9 cellular contexts compared by ENCODE assay signal in the genomic region with DNA sequence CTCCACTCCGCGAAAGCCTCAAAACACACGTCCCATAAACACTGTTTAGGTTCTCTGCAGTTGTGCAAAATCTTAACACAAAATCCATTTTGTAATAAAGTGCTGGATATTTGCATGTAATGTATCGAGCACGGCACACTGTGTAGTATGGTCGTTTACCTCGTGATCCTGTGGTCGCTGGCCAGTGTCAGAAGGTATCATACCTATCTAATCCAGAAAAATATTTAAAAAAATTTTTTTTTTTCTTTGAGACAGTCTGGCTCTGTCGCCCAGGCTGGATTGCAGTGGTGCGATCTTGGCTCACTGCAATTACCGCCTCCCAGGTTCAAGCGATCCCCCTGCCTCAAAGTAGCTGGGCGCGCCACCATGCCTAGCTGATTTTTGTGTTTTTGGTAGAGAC. TPM values are rescaled to one million over a fixed set of nuclear protein-coding genes. Genes with fewer than 3 reads are reported as not detected.
A peak's percentile ranks its signal among the peaks of the same experiment; 100 is the strongest.
DNase-seq lines count a peak whose midpoint lies in the region; ATAC-seq and TF ChIP-seq lines count a peak whose summit lies in the region.
"Had no signal": no experiment of that assay in that cellular context is flagged by ENCODE, and none has a peak within 500 bp of the region (broad histone marks: within the 10 kb centered on the region; RNA-seq: fewer than 3 reads in every experiment).

No MANE protein-coding gene starts in this region.

- peak overlapping the region; percentile 95 for H3K27ac Mint-ChIP-seq in activated CD4-positive, alpha-beta T cell treated with anti-CD3 and anti-CD28 coated beads, Interleukin-2, amount 10 ng/mL, durations not matched to agents 24 days and 14 days

- peak overlapping the region; percentile 69 for H3K27ac ChIP-seq in adipose tissue (ENCODE audit: low read depth, low read length)
- H3K27ac ChIP-seq in left lung = peak overlapping the region; percentile 47 to 83
- H3K27ac ChIP-seq in testis = peak overlapping the region; percentile 83 to 84

- ATAC-seq in left lung (no peak), HG03354 (IDR thresholded peaks at IDR 0.05; ENCODE audit: poor library complexity, severe bottlenecking, unreplicated experiment) (no peak), GM19023 (IDR thresholded peaks at IDR 0.05; ENCODE audit: unreplicated experiment) (no peak)

- H3K36me3 ChIP-seq in left lung (peaks cover 0 to 50% of the 10 kb centered on the region in 2 donors), testis (ENCODE audit: low read depth, missing control alignments) (no peaks in the 10 kb centered on the region)

- H3K4me3 ChIP-seq in left lung (peak overlapping the region; percentile 57 to 85), testis (peak overlapping the region; percentile 89 to 93)

- H3K9me3 Mint-ChIP-seq in activated CD4-positive, alpha-beta T cell treated with anti-CD3 and anti-CD28 coated beads, Interleukin-2, amount 10 ng/mL, durations not matched to agents 24 days and 14 days = no peaks in the 10 kb centered on the region

- intact Hi-C loops in activated CD4-positive, alpha-beta T cell treated with anti-CD3 and anti-CD28 coated beads, Interleukin-2, amount 10 ng/mL, durations not matched to agents 24 days and 14 days (cut with micrococcal nuclease) = no loop called here
- intact Hi-C loops in left lung (cut with DNase I) (loop anchor here in 1 of 2 donors (10.0 kb wide), 1 partner anchor 150 kb away; no protein-coding TSS in a partner anchor), testis (cut with DNase I; ENCODE audit: low total_unique reads) (loop anchor here (10.0 kb wide), 1 partner anchor 160 kb away; a partner anchor contains a TSS)

- H3K4me1 ChIP-seq in left lung = peaks cover 18 to 52% of the 10 kb centered on the region in 2 donors
- H3K4me1 ChIP-seq in testis = peaks cover 20% of the 10 kb centered on the region

- peak overlapping the region; percentile 94 for H3K4me3 Mint-ChIP-seq in activated CD4-positive, alpha-beta T cell treated with anti-CD3 and anti-CD28 coated beads, Interleukin-2, amount 10 ng/mL, durations not matched to agents 24 days and 14 days

- peaks cover 15% of the 10 kb centered on the region for H3K27me3 Mint-ChIP-seq in activated CD4-positive, alpha-beta T cell treated with anti-CD3 and anti-CD28 coated beads, Interleukin-2, amount 10 ng/mL, durations not matched to agents 24 days and 14 days

- H3K27me3 ChIP-seq in left lung (peaks cover 0 to 33% of the 10 kb centered on the region in 2 donors), testis (no peaks in the 10 kb centered on the region)

- DNase-seq in activated CD4-positive, alpha-beta T cell treated with anti-CD3 and anti-CD28 coated beads, Interleukin-2, amount 10 ng/mL, durations not matched to agents 24 days and 14 days = no peak
- DNase-seq in activated CD4-positive, alpha-beta T cell treated with anti-CD3 and anti-CD28 coated beads for 1 hour = no peak
- DNase-seq in left lung (no peak), testis (no peak)
- no peak for DNase-seq in stimulated activated naive CD4-positive, alpha-beta T cell treated with Interleukin-2 at 50 U/mL for 16 hours (lab: John Stamatoyannopoulos, UW)
- DNase-seq: C1 segment of cervical spinal cord had no signal

- no peak for TF ChIP-seq POLR2A in testis (IDR thresholded peaks at IDR 0.05)

- TF ChIP-seq CTCF in left lung (IDR thresholded peaks at IDR 0.05) = no peak
- TF ChIP-seq CTCF in testis (IDR thresholded peaks at IDR 0.05) = no peak

- peaks cover 49% of the 10 kb centered on the region for H3K36me3 Mint-ChIP-seq in activated CD4-positive, alpha-beta T cell treated with anti-CD3 and anti-CD28 coated beads, Interleukin-2, amount 10 ng/mL, durations not matched to agents 24 days and 14 days (ENCODE audit: low read depth)

- WGBS in adipose tissue, 3 donors = 41 to 56% (median 51%) methylated on average over 14 of the region's 14 CpGs
- 30 to 35% methylated on average over 14 of the region's 14 CpGs for WGBS in testis, 2 donors

- peaks cover 41% of the 10 kb centered on the region for H3K4me1 Mint-ChIP-seq in activated CD4-positive, alpha-beta T cell treated with anti-CD3 and anti-CD28 coated beads, Interleukin-2, amount 10 ng/mL, durations not matched to agents 24 days and 14 days

- no peaks in the 10 kb centered on the region for H3K9me3 ChIP-seq in left lung
- no peaks in the 10 kb centered on the region for H3K9me3 ChIP-seq in testis

RNA-seq across cellular contexts. Expression of a gene that starts 1.0 kb away (rescaled TPM):
- total RNA-seq in activated CD4-positive, alpha-beta T cell treated with anti-CD3 and anti-CD28 coated beads, Interleukin-2, amount 10 ng/mL, durations not matched to agents 24 days and 14 days = 1,176 and 1,244 TPM in 2 replicates
- polyA plus RNA-seq in adipose tissue (1,000 to 10,000 TPM in 2 of 3 donors, 100 to 1,000 TPM in 1; 848 to 2,297 (median 1,605) TPM), testis (ENCODE audit: insufficient read depth, low read depth, low replicate concordance) (1,788 TPM)
- total RNA-seq in left lung (100 to 1,000 TPM; 624 to 726 TPM), testis (100 to 1,000 TPM; 345 to 563 TPM)

RNA-seq across cellular contexts. Expression of a gene that starts 8.9 kb away (rescaled TPM):
- total RNA-seq in activated CD4-positive, alpha-beta T cell treated with anti-CD3 and anti-CD28 coated beads, Interleukin-2, amount 10 ng/mL, durations not matched to agents 24 days and 14 days = 7.8 and 8.1 TPM in 2 replicates
- polyA plus RNA-seq in adipose tissue = 1 to 10 TPM; 3.1 to 4.9 (median 3.7) TPM
- 1 to 10 TPM; 6.9 to 7.7 TPM for total RNA-seq in left lung
- 10 to 100 TPM; 69.7 to 73.5 TPM for total RNA-seq in testis
- 52.7 TPM for polyA plus RNA-seq in testis (ENCODE audit: insufficient read depth, low read depth, low replicate concordance)
